10 cellular contexts compared by ENCODE assay signal in genomic region chr2:178306351-178307073, GRCh38.
DNase-seq lines count a peak whose midpoint lies in the region; ATAC-seq and TF ChIP-seq lines count a peak whose summit lies in the region.
"Had no signal": no experiment of that assay in that cellular context is flagged by ENCODE, and none has a peak within 500 bp of the region (broad histone marks: within the 10 kb centered on the region; RNA-seq: fewer than 3 reads in every experiment).

No MANE protein-coding gene starts in this region.

- intact Hi-C loops in gastrocnemius medialis (cut with DNase I; ENCODE audit: low total_unique reads) = no loop called here

- ATAC-seq in GM18909 (IDR thresholded peaks at IDR 0.05; ENCODE audit: poor library complexity, unreplicated experiment) = peak; percentile 95
- peak; percentile 96 for ATAC-seq in HG02981 (IDR thresholded peaks at IDR 0.05; ENCODE audit: unreplicated experiment)
- ATAC-seq in gastrocnemius medialis = peak; percentile 60 to 83

- H3K4me3 ChIP-seq in gastrocnemius medialis = no peak overlapping the region
- H3K4me3 ChIP-seq: skin epidermis had no signal

- H3K4me1 ChIP-seq in gastrocnemius medialis = peaks cover 7 to 10% of the 10 kb centered on the region in 2 donors

- H3K9me3 ChIP-seq in gastrocnemius medialis = no peaks in the 10 kb centered on the region

- no peaks in the 10 kb centered on the region for H3K36me3 ChIP-seq in gastrocnemius medialis

- DNase-seq in D341Med (ENCODE audit: low spot score) = peak; percentile 70
- DNase-seq in NCI-H1694 treated with DMSO at 0.1 percent for 48 hours (lab: John Stamatoyannopoulos, UW) = peak; percentile 32
- DNase-seq in activated CD4-positive, alpha-beta T cell treated with anti-CD3 and anti-CD28 coated beads, Interleukin-2, amount 50 U/mL, for 48 hours = peak; percentile 23 to 44
- peak; percentile 19 for DNase-seq in globus pallidus (ENCODE audit: low spot score)
- peak in 1 of 2 donors; percentile 41 for DNase-seq in gastrocnemius medialis
- DNase-seq in midbrain (lab: John Stamatoyannopoulos, UW) = no peak
- DNase-seq: activated B cell treated with CpG ODN at 0.5 μM for 24 hours had no signal

- no peak for TF ChIP-seq POLR2A in gastrocnemius medialis (IDR thresholded peaks at IDR 0.05)

- no peaks in the 10 kb centered on the region for H3K27me3 ChIP-seq in gastrocnemius medialis

- peak overlapping the region in 2 of 4 donors; percentile 10 to 51 for H3K27ac ChIP-seq in gastrocnemius medialis

- TF ChIP-seq CTCF in gastrocnemius medialis (IDR thresholded peaks at IDR 0.05 in 4 of 5, conservative IDR thresholded peaks at IDR 0.05 in 1 of 5) = peak; percentile 25 to 57 (median 35)

- in situ Hi-C loops in gastrocnemius medialis (cut with MboI; ENCODE audit: low sequenced_read_pairs in 4 of 4) = no loop called here
